Comparison of ENCODE assay signal across 8 cellular contexts in the genomic region with DNA sequence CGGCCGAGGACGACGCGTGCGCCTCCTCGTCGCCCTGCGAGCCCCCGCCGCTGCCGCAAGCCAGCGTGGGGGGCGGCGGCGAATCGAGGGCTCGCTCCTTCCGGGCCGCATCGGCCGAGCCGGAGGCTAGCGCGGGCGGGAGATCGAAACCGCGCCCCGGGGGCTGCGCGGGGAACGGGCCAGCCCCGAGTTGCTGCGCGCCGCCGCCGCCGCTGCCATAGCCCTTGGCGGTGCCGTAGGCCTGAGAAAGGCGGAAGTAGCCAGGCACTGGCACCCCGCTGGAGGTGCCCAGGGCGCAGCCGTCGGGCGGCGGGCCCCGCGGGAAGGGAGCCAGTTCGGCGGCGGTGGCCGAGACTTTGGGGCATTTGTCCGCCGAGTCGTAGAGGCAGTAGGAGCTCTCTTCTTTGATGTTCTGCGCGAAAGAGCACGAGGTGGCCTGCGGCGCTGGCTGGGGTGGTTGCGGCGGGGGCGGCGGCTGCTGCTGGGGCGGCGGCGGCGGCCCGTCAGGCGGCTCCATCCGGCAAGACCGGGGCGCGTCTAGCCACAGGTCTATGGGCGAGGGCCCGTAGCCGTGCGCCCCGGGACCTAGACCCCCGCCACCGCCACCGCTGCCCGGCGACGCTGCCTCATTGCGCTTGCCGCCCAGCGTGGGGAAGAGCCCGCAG. TPM values are rescaled to one million over a fixed set of nuclear protein-coding genes. Genes with fewer than 3 reads are reported as not detected.
DNase-seq lines count a peak whose midpoint lies in the region; ATAC-seq and TF ChIP-seq lines count a peak whose summit lies in the region.

No MANE protein-coding gene starts in this region.

- no peaks in the 10 kb centered on the region for H3K36me3 ChIP-seq in CD8-positive, alpha-beta memory T cell (ENCODE audit: insufficient read depth, low read length)
- H3K36me3 ChIP-seq in adipocyte (ENCODE audit: control insufficient read depth, insufficient read depth, low read length, severe bottlenecking) (no peaks in the 10 kb centered on the region), upper lobe of right lung (no peaks in the 10 kb centered on the region)

- POLR2A ChIA-PET in CD8-positive, alpha-beta memory T cell (lab: Charles Lee), result no interaction called here

- peak overlapping the region in 5 of 7 donors; percentile 20 to 66 (median 55) for H3K4me3 Mint-ChIP-seq in CD8-positive, alpha-beta memory T cell
- H3K4me3 Mint-ChIP-seq in memory B cell (peak overlapping the region; percentile 46), endothelial cell (ENCODE audit: unreplicated experiment) (no peak overlapping the region)

- TF ChIP-seq CTCF in HL-60 (IDR thresholded peaks at IDR 0.05; ENCODE audit: insufficient read depth, low read length) (no peak), upper lobe of right lung (IDR thresholded peaks at IDR 0.05) (no peak), endothelial cell (IDR thresholded peaks at IDR 0.05; ENCODE audit: unreplicated experiment) (no peak)

- peaks cover 31% of the 10 kb centered on the region for H3K4me1 ChIP-seq in CD8-positive, alpha-beta memory T cell (ENCODE audit: insufficient read depth, low read length)
- H3K4me1 ChIP-seq in adipocyte (ENCODE audit: control insufficient read depth, insufficient read depth, low read length) (peaks cover 50% of the 10 kb centered on the region), upper lobe of right lung (peaks cover 27% of the 10 kb centered on the region)

- H3K27me3 ChIP-seq in CD8-positive, alpha-beta memory T cell (ENCODE audit: insufficient read depth, low read length, poor library complexity, severe bottlenecking), result peaks cover 65% of the 10 kb centered on the region
- H3K27me3 ChIP-seq in HL-60 (ENCODE audit: insufficient read depth, poor library complexity, severe bottlenecking), result peaks cover 61% of the 10 kb centered on the region
- H3K27me3 ChIP-seq in adipocyte (replicated peaks; ENCODE audit: control insufficient read depth, insufficient read depth, low read length), result no peaks in the 10 kb centered on the region
- H3K27me3 ChIP-seq in upper lobe of right lung, result peaks cover 100% of the 10 kb centered on the region

- peak; percentile 67 for ATAC-seq in memory B cell (ENCODE audit: low read depth)
- ATAC-seq in upper lobe of right lung, result peak; percentile 79
- ATAC-seq in HG03045 (IDR thresholded peaks at IDR 0.05; ENCODE audit: unreplicated experiment), result no peak

- intact Hi-C loops in upper lobe of right lung (cut with DNase I), result no loop called here

- no peaks in the 10 kb centered on the region for H3K36me3 Mint-ChIP-seq in CD8-positive, alpha-beta memory T cell
- H3K36me3 Mint-ChIP-seq in memory B cell, result no peaks in the 10 kb centered on the region
- no peaks in the 10 kb centered on the region for H3K36me3 Mint-ChIP-seq in endothelial cell (ENCODE audit: low read depth, unreplicated experiment)

- peaks cover 61 to 74% of the 10 kb centered on the region in 2 donors for H3K27me3 Mint-ChIP-seq in CD8-positive, alpha-beta memory T cell
- H3K27me3 Mint-ChIP-seq in memory B cell, result peaks cover 26% of the 10 kb centered on the region
- H3K27me3 Mint-ChIP-seq in endothelial cell (ENCODE audit: unreplicated experiment), result peaks cover 41% of the 10 kb centered on the region

- H3K9ac ChIP-seq in adipocyte (ENCODE audit: low read length), result peak overlapping the region; percentile 93

- peak in 1 of 5 donors; percentile 54 for DNase-seq in CD8-positive, alpha-beta memory T cell
- peak in 1 of 2 experiments; percentile 60 for DNase-seq in HL-60 (ENCODE audit: low read depth in 1 of 2, low spot score in 1 of 2)
- no peak for DNase-seq in adipocyte (ENCODE audit: low read depth)
- peak in 1 of 2 donors; percentile 57 for DNase-seq in memory B cell (ENCODE audit: low spot score in 2 of 2)
- peak; percentile 76 for DNase-seq in upper lobe of right lung
- DNase-seq in endothelial cell (ENCODE audit: low spot score), result no peak
- DNase-seq in NCI-H187 (lab: John Stamatoyannopoulos, UW), result no peak

- H3K4me1 Mint-ChIP-seq in CD8-positive, alpha-beta memory T cell, result peaks cover 18 to 32% (median 19%) of the 10 kb centered on the region in 3 donors
- H3K4me1 Mint-ChIP-seq in memory B cell (peaks cover 6% of the 10 kb centered on the region), endothelial cell (ENCODE audit: unreplicated experiment) (peaks cover 32% of the 10 kb centered on the region)

- H3K27ac Mint-ChIP-seq in CD8-positive, alpha-beta memory T cell, result no peak overlapping the region
- H3K27ac Mint-ChIP-seq in memory B cell, result no peak overlapping the region
- H3K27ac Mint-ChIP-seq in endothelial cell (ENCODE audit: unreplicated experiment), result no peak overlapping the region

- H3K9me3 ChIP-seq in CD8-positive, alpha-beta memory T cell (ENCODE audit: low read length), result no peaks in the 10 kb centered on the region
- no peaks in the 10 kb centered on the region for H3K9me3 ChIP-seq in adipocyte (ENCODE audit: control insufficient read depth, low read length)
- H3K9me3 ChIP-seq in upper lobe of right lung, result no peaks in the 10 kb centered on the region

- CTCF ChIA-PET in CD8-positive, alpha-beta memory T cell (lab: Charles Lee), result interaction anchor here (1.1 to 4.0 kb wide), 7 partner anchors 9 to 486 kb away, joined by 3 to 26 read pairs (median 5); partner anchors contain the start of gene HOXA11

- H3K4me3 ChIP-seq in CD8-positive, alpha-beta memory T cell (ENCODE audit: low read length), result no peak overlapping the region
- H3K4me3 ChIP-seq in HL-60 (replicated peaks; ENCODE audit: insufficient read depth, low read length), result peak overlapping the region; percentile 40
- H3K4me3 ChIP-seq in adipocyte (ENCODE audit: low read length), result peak overlapping the region; percentile 94
- H3K4me3 ChIP-seq in upper lobe of right lung, result peak overlapping the region; percentile 45

- H3K27ac ChIP-seq in CD8-positive, alpha-beta memory T cell (ENCODE audit: low read depth, low read length), result no peak overlapping the region
- H3K27ac ChIP-seq in HL-60 (replicated peaks) (no peak overlapping the region), upper lobe of right lung (peak overlapping the region; percentile 51)

- H3K9me3 Mint-ChIP-seq in CD8-positive, alpha-beta memory T cell, result peaks cover 0 to 15% (median 5%) of the 10 kb centered on the region in 5 donors
- H3K9me3 Mint-ChIP-seq in memory B cell (no peaks in the 10 kb centered on the region), endothelial cell (ENCODE audit: unreplicated experiment) (no peaks in the 10 kb centered on the region)

RNA-seq across cellular contexts. Expression of gene HOXA10, which starts 0.6 kb away (rescaled TPM):
- not detected for total RNA-seq in CD8-positive, alpha-beta memory T cell
- polyA plus RNA-seq in CD8-positive, alpha-beta memory T cell, result 0.09 TPM
- total RNA-seq in upper lobe of right lung (0.38 TPM), endothelial cell (ENCODE audit: unreplicated experiment) (not detected)

RNA-seq across cellular contexts. Expression of gene HOXA9, which starts 8.2 kb away (rescaled TPM):
- total RNA-seq in CD8-positive, alpha-beta memory T cell, result not detected
- not detected for polyA plus RNA-seq in CD8-positive, alpha-beta memory T cell
- total RNA-seq in upper lobe of right lung (1.2 TPM), endothelial cell (ENCODE audit: unreplicated experiment) (0.80 TPM)

RNA-seq across cellular contexts. Expression of gene HOXA11, which starts 11.5 kb away (rescaled TPM):
- not detected for total RNA-seq in CD8-positive, alpha-beta memory T cell
- not detected for polyA plus RNA-seq in CD8-positive, alpha-beta memory T cell
- total RNA-seq in upper lobe of right lung (not detected), endothelial cell (ENCODE audit: unreplicated experiment) (not detected)

RNA-seq across cellular contexts. Expression of gene HOXA7, which starts 17.1 kb away (rescaled TPM):
- total RNA-seq in CD8-positive, alpha-beta memory T cell, result not detected
- polyA plus RNA-seq in CD8-positive, alpha-beta memory T cell, result not detected
- total RNA-seq in upper lobe of right lung, result 2.9 TPM
- total RNA-seq in endothelial cell (ENCODE audit: unreplicated experiment), result not detected

RNA-seq across cellular contexts. Expression of gene HOXA3, which starts 21.2 kb away (rescaled TPM):
- not detected for total RNA-seq in CD8-positive, alpha-beta memory T cell
- not detected for polyA plus RNA-seq in CD8-positive, alpha-beta memory T cell
- total RNA-seq in upper lobe of right lung (8.7 TPM), endothelial cell (ENCODE audit: unreplicated experiment) (0.13 TPM)
